Comparison of ENCODE assay signal across 14 cellular contexts in the genomic region with DNA sequence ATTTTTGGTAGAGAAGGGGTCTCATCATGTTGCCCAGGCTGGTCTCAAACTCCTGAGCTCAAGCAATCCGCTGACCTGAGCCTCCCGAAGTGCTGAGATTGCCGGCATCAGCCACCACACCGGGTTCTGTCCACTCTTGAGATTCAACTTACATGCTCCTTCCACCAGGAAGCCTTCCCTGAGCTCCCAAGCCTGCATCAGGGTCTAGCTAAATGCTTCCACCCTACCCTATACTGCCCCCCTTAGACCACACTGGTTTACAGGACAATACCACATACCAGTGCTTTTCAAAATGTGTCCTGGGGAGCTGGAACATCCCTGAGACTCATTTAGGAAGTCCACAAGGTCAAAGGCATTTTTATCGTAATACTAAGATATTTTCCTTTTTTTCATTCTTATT. TPM values are rescaled to one million over a fixed set of nuclear protein-coding genes. Genes with fewer than 3 reads are reported as not detected.
DNase-seq lines count a peak whose midpoint lies in the region; ATAC-seq and TF ChIP-seq lines count a peak whose summit lies in the region.
"Had no signal": no experiment of that assay in that cellular context is flagged by ENCODE, and none has a peak within 500 bp of the region (broad histone marks: within the 10 kb centered on the region; RNA-seq: fewer than 3 reads in every experiment).

No MANE protein-coding gene starts in this region.

- no peaks in the 10 kb centered on the region for H3K27me3 ChIP-seq in DOHH2 (ENCODE audit: control insufficient read depth, low read length)
- H3K27me3 ChIP-seq in iPS DF 6.9 (ENCODE audit: control insufficient read depth, insufficient read depth, low read length): no peaks in the 10 kb centered on the region

- ATAC-seq in HG02970 (IDR thresholded peaks at IDR 0.05; ENCODE audit: low FRiP score, unreplicated experiment) (no peak), GM18502 (IDR thresholded peaks at IDR 0.05; ENCODE audit: poor library complexity, unreplicated experiment) (no peak)
- ATAC-seq: activated CD4-positive, CD25-positive, alpha-beta regulatory T cell treated with anti-CD3 and anti-CD28 coated beads, Interleukin-2, amount 50 U/mL, for 24 hours; stimulated activated naive CD8-positive, alpha-beta T cell treated with anti-CD3 and anti-CD28 coated beads, Interleukin-15, amount 100 ng/mL, for 72 hours had no signal

- H3F3A ChIP-seq in DOHH2 (ENCODE audit: control insufficient read depth, insufficient read depth): no peaks in the 10 kb centered on the region

- H3K9me2 ChIP-seq in DOHH2 (replicated peaks; ENCODE audit: control insufficient read depth, low read length): no peaks in the 10 kb centered on the region

- H4K20me1 ChIP-seq in DOHH2 (ENCODE audit: control insufficient read depth, insufficient read depth, low read depth, low read length): no peaks in the 10 kb centered on the region

- H3K36me3 ChIP-seq in DOHH2 (ENCODE audit: control insufficient read depth, low read length) (no peaks in the 10 kb centered on the region), iPS DF 6.9 (ENCODE audit: control insufficient read depth, insufficient read depth, low read length) (no peaks in the 10 kb centered on the region)

- H3K4me1 ChIP-seq in DOHH2 (ENCODE audit: control insufficient read depth, low read length) (no peaks in the 10 kb centered on the region), iPS DF 6.9 (ENCODE audit: control insufficient read depth, insufficient read depth, low read length) (no peaks in the 10 kb centered on the region; the same call in 1 of the 2 replicates)

- H3K4me3 ChIP-seq in DOHH2 (ENCODE audit: low read length) (no peak overlapping the region), iPS DF 6.9 (ENCODE audit: low read length) (no peak overlapping the region)
- H3K4me3 ChIP-seq: lung had no signal

- TF ChIP-seq CTCF in DOHH2 (IDR thresholded peaks at IDR 0.05; ENCODE audit: low read depth, low read length, poor library complexity, severe bottlenecking): peak; percentile 39

- no peaks in the 10 kb centered on the region for H3K79me2 ChIP-seq in DOHH2 (ENCODE audit: control insufficient read depth, low read length)

- DNase-seq in HT1080 (ENCODE audit: low read depth): peak; percentile 21
- peak; percentile 17 for DNase-seq in SK-N-DZ (ENCODE audit: low spot score)
- peak; percentile 78 for DNase-seq in iPS DF 6.9 (ENCODE audit: low read depth, low spot score)
- no peak for DNase-seq in NCI-H1105 (lab: John Stamatoyannopoulos, UW)
- no peak for DNase-seq in NCI-H2081 (lab: John Stamatoyannopoulos, UW)
- DNase-seq: activated T-cell treated with anti-CD3 and anti-CD28 coated beads, Interleukin-2, amount 50 U/mL, for 48 hours; NCI-H1417; stimulated activated naive CD8-positive, alpha-beta T cell treated with anti-CD3 and anti-CD28 coated beads, Interleukin-15, amount 100 ng/mL, for 72 hours had no signal

- no CpG with 5 or more reads among the region's 5 CpGs for WGBS in iPS DF 6.9 (ENCODE audit: insufficient coverage, insufficient read length)

- H3K9me3 ChIP-seq in DOHH2 (ENCODE audit: control insufficient read depth, insufficient read depth, low read length): no peaks in the 10 kb centered on the region
- no peaks in the 10 kb centered on the region for H3K9me3 ChIP-seq in iPS DF 6.9 (ENCODE audit: control insufficient read depth, insufficient read depth, low read length)

- H3K27ac ChIP-seq in DOHH2 (ENCODE audit: low read depth, low read length) (no peak overlapping the region), iPS DF 6.9 (ENCODE audit: low read length) (no peak overlapping the region)

- H3K4me2 ChIP-seq in DOHH2 (ENCODE audit: low read length): no peak overlapping the region

RNA-seq across cellular contexts. Expression of a gene that starts 15.1 kb away (rescaled TPM):
- 0.45 and 1.4 TPM in 2 replicates for total RNA-seq in HT1080 (2014; rRNA removed; shearing (Covaris generic))
- polyA plus RNA-seq in HT1080 (2015; cell fraction: cytosol; rRNA removed): 0.74 and 0.93 TPM in 2 replicates
- polyA plus RNA-seq in HT1080 (2015; cell fraction: nucleus; rRNA removed): 3.0 and 4.7 TPM in 2 replicates
- 0.08 TPM in 1 of 2 replicates, not detected in the other for polyA plus RNA-seq in SK-N-DZ (2014; cell fraction: cytosol; rRNA removed)
- 0.12 and 0.83 TPM in 2 replicates for polyA plus RNA-seq in SK-N-DZ (2014; cell fraction: nucleus; rRNA removed)

RNA-seq across cellular contexts. Expression of a gene that starts 38.5 kb away (rescaled TPM):
- not detected in 2 replicates for total RNA-seq in HT1080 (2014; rRNA removed; shearing (Covaris generic))
- 0.20 and 0.38 TPM in 2 replicates for polyA plus RNA-seq in HT1080 (2015; cell fraction: cytosol; rRNA removed)
- polyA plus RNA-seq in HT1080 (2015; cell fraction: nucleus; rRNA removed): 0.29 and 0.32 TPM in 2 replicates
- polyA plus RNA-seq in SK-N-DZ (2014; cell fraction: cytosol; rRNA removed): 6.4 and 12.2 TPM in 2 replicates
- polyA plus RNA-seq in SK-N-DZ (2014; cell fraction: nucleus; rRNA removed): 4.7 and 8.1 TPM in 2 replicates
- total RNA-seq: lung had no signal
- polyA plus RNA-seq: lung had no signal

RNA-seq across cellular contexts. Expression of a gene that starts 43.8 kb away (rescaled TPM):
- total RNA-seq in HT1080 (2014; rRNA removed; shearing (Covaris generic)): 0.23 TPM in 1 of 2 replicates, not detected in the other
- 0.36 and 0.87 TPM in 2 replicates for polyA plus RNA-seq in HT1080 (2015; cell fraction: cytosol; rRNA removed)
- polyA plus RNA-seq in HT1080 (2015; cell fraction: nucleus; rRNA removed): 0.41 and 1.1 TPM in 2 replicates
- 0.12 and 0.67 TPM in 2 replicates for polyA plus RNA-seq in SK-N-DZ (2014; cell fraction: cytosol; rRNA removed)
- 0.17 TPM in 1 of 2 replicates, not detected in the other for polyA plus RNA-seq in SK-N-DZ (2014; cell fraction: nucleus; rRNA removed)
- polyA plus RNA-seq: fibroblast of lung had no signal

Comparison
In these comparisons a context has a peak if more than half of its experiments do, and no peak if none do; other contexts are left out.
1. DNase-seq: peak in HT1080 (single experiment), SK-N-DZ (single experiment) and iPS DF 6.9 (single experiment); none in NCI-H1105 (single experiment) and NCI-H2081 (0 of 2).